In genomic region chr20:51163996-51164600, GRCh38 we compare ENCODE assay signal across 21 cellular contexts.
"Had no signal": no experiment of that assay in that cellular context is flagged by ENCODE, and none has a peak within 500 bp of the region (broad histone marks: within the 10 kb centered on the region; RNA-seq: fewer than 3 reads in every experiment).

No MANE protein-coding gene starts in this region.

- H3K4me3 Mint-ChIP-seq: endodermal cell; memory B cell; natural killer cell treated with Interleukin-12 subunit alpha and Interleukin-12 subunit beta and Interleukin-15 and Interleukin-18, amount 100 ng/mL, for 72 hours had no signal

- H3K4me1 ChIP-seq: colonic mucosa, heart left ventricle, left ventricle myocardium inferior, lower lobe of right lung, psoas muscle, sigmoid colon, stomach, transverse colon had no signal

- H3K36me3 ChIP-seq: colonic mucosa, heart left ventricle, left ventricle myocardium inferior, lower lobe of right lung, sigmoid colon, stomach, thoracic aorta, transverse colon had no signal

- H3K9me3 ChIP-seq: colonic mucosa, lower lobe of right lung, psoas muscle, thoracic aorta, transverse colon had no signal

- H3K36me3 Mint-ChIP-seq: memory B cell; natural killer cell treated with Interleukin-12 subunit alpha and Interleukin-12 subunit beta and Interleukin-15 and Interleukin-18, amount 100 ng/mL, for 72 hours had no signal

- H3K27ac Mint-ChIP-seq: endodermal cell; memory B cell; natural killer cell treated with Interleukin-12 subunit alpha and Interleukin-12 subunit beta and Interleukin-15 and Interleukin-18, amount 100 ng/mL, for 72 hours had no signal

- ATAC-seq: heart left ventricle; lower lobe of right lung; natural killer cell treated with Interleukin-12 subunit alpha and Interleukin-12 subunit beta and Interleukin-15 and Interleukin-18, amount 100 ng/mL, for 72 hours; psoas muscle had no signal

- DNase-seq: dermis blood vessel endothelial cell; endodermal cell; erythroblast; heart left ventricle; hippocampal formation; left ventricle myocardium inferior; lower lobe of right lung; midbrain; psoas muscle; retina; sigmoid colon; stimulated activated CD4-positive, alpha-beta T cell treated with anti-CD3 and anti-CD28 coated beads, Interleukin-12 subunit alpha, Interleukin-12 subunit beta, amount 100 ng/mL, for 4 hours; stimulated activated naive CD4-positive, alpha-beta T cell; stomach; substantia nigra had no signal

- H3K27me3 ChIP-seq: colonic mucosa had no signal

- H3K9me3 Mint-ChIP-seq: natural killer cell treated with Interleukin-12 subunit alpha and Interleukin-12 subunit beta and Interleukin-15 and Interleukin-18, amount 100 ng/mL, for 72 hours had no signal

- H3K4me3 ChIP-seq: colonic mucosa, heart left ventricle, left ventricle myocardium inferior, lower lobe of right lung, psoas muscle, sigmoid colon, skin epidermis, stomach, thoracic aorta, transverse colon had no signal

- H3K27ac ChIP-seq: colonic mucosa, heart left ventricle, left ventricle myocardium inferior, lower lobe of right lung, psoas muscle, sigmoid colon, skin epidermis, stomach, thoracic aorta, transverse colon had no signal
